19 cellular contexts compared by ENCODE assay signal in the genomic region with DNA sequence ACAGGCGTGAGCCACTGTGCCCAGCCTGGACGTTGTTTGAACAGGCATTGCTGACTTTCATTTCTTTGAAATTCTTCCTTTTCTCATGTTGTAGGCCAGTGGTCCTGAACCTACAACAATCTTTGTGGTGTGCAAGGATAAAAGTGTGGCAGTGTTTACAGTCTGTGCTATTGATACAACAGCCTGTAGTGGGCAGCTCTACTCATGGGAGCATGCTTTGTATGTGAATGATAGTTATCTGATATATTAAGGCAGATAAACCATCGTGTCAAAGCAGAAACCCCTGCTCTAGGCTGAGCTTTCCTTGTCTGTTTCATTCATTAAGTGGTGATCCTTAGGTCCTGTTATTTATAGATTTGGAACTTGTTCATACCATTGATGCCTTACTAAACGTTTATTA. TPM values are rescaled to one million over a fixed set of nuclear protein-coding genes. Genes with fewer than 3 reads are reported as not detected.
DNase-seq lines count a peak whose midpoint lies in the region; ATAC-seq and TF ChIP-seq lines count a peak whose summit lies in the region.
"Had no signal": no experiment of that assay in that cellular context is flagged by ENCODE, and none has a peak within 500 bp of the region (broad histone marks: within the 10 kb centered on the region; RNA-seq: fewer than 3 reads in every experiment).

No MANE protein-coding gene starts in this region.

- in situ Hi-C loops in IMR-90 (cut with MboI; ENCODE audit: low sequenced_read_pairs) = no loop called here

- H2BK15ac ChIP-seq in IMR-90 (ENCODE audit: low read depth, low read length) = no peak overlapping the region

- H3K9ac ChIP-seq in IMR-90 (ENCODE audit: low read depth, low read length) (no peak overlapping the region), neural progenitor cell (no peak overlapping the region)

- H3K36me3 ChIP-seq in IMR-90 (ENCODE audit: control insufficient read depth, insufficient read depth, low read length) (0 out of 2 replicates have a peak, but pooled peaks cover 2% of the 10 kb centered on the region), neural progenitor cell (no peaks in the 10 kb centered on the region)

- H3K79me2 ChIP-seq in neural progenitor cell (ENCODE audit: low read depth) = peaks cover 24% of the 10 kb centered on the region

- H3K4me2 ChIP-seq in IMR-90 (ENCODE audit: low read depth, low read length) = no peak overlapping the region
- H3K4me2 ChIP-seq in neural progenitor cell = no peak overlapping the region

- H3K4me3 Mint-ChIP-seq in T-helper 17 cell (no peak overlapping the region), neural progenitor cell (no peak overlapping the region)
- H3K4me3 Mint-ChIP-seq: CD4-positive, alpha-beta T cell had no signal

- H4K20me1 ChIP-seq in IMR-90 (ENCODE audit: insufficient read depth, low read length) = no peaks in the 10 kb centered on the region
- H4K20me1 ChIP-seq in neural progenitor cell (ENCODE audit: low read depth) = no peaks in the 10 kb centered on the region

- CTCF ChIA-PET in IMR-90 (lab: Yijun Ruan, JAX) = no interaction called here

- no peak overlapping the region for H2BK20ac ChIP-seq in IMR-90 (ENCODE audit: low read depth, low read length)

- H2AFZ ChIP-seq in IMR-90 (replicated peaks; ENCODE audit: low read length, poor library complexity) = no peak overlapping the region
- H2AFZ ChIP-seq in neural progenitor cell (replicated peaks) = no peak overlapping the region

- H3K4me1 ChIP-seq in IMR-90 (ENCODE audit: control insufficient read depth, insufficient read depth, low read length) = no peaks in the 10 kb centered on the region; the same call in 1 of the 2 replicates
- no peaks in the 10 kb centered on the region for H3K4me1 ChIP-seq in neural progenitor cell
- H3K4me1 ChIP-seq: SJCRH30 had no signal

- no peak for TF ChIP-seq POLR2A in IMR-90 (IDR thresholded peaks at IDR 0.05; ENCODE audit: low read depth, low read length)

- H2BK120ac ChIP-seq in IMR-90 (ENCODE audit: low read depth, low read length) = no peak overlapping the region

- H3K4ac ChIP-seq in IMR-90 (ENCODE audit: low read depth, low read length) = no peak overlapping the region

- no peak for TF ChIP-seq RAD21 in IMR-90 (IDR thresholded peaks at IDR 0.05; ENCODE audit: low read length)

- no peak overlapping the region for H3K14ac ChIP-seq in IMR-90 (replicated peaks; ENCODE audit: low read depth, low read length)

- WGBS in IMR-90 (ENCODE audit: extremely low coverage in 2 of 2, insufficient read length in 1 of 2), 2 experiments = 80% methylated on average over 1 of the region's 4 CpGs; no CpG with 5 or more reads in 1 of the 2 experiments

- ATAC-seq in IMR-90 (ENCODE audit: low read depth) (peak; percentile 35; the same call in 1 of the 2 replicates), T-helper 17 cell (no peak)

- no peaks in the 10 kb centered on the region for H3K9me1 ChIP-seq in IMR-90 (ENCODE audit: insufficient read depth, low read length)

- H3K4me3 ChIP-seq in IMR-90 (ENCODE audit: insufficient read depth, low read depth, low read length) (no peak overlapping the region), neural progenitor cell (no peak overlapping the region)
- H3K4me3 ChIP-seq: SJCRH30 had no signal

- peaks cover 22% of the 10 kb centered on the region for H3K4me1 Mint-ChIP-seq in T-helper 17 cell
- peaks cover 16% of the 10 kb centered on the region for H3K4me1 Mint-ChIP-seq in neural progenitor cell

- H3K36me3 Mint-ChIP-seq in T-helper 17 cell (ENCODE audit: low read depth) (peaks cover 10% of the 10 kb centered on the region), neural progenitor cell (peaks cover 17% of the 10 kb centered on the region)

- H4K5ac ChIP-seq in IMR-90 (ENCODE audit: low read depth, low read length) = no peak overlapping the region

- no peak overlapping the region for H2AK9ac ChIP-seq in IMR-90 (replicated peaks; ENCODE audit: low read depth, low read length, poor library complexity)

- no peaks in the 10 kb centered on the region for H3K27me3 Mint-ChIP-seq in T-helper 17 cell
- H3K27me3 Mint-ChIP-seq in neural progenitor cell (ENCODE audit: insufficient read depth, low read depth) = no peaks in the 10 kb centered on the region
- H3K27me3 Mint-ChIP-seq: CD4-positive, alpha-beta T cell had no signal

- no peak overlapping the region for H2BK5ac ChIP-seq in IMR-90 (ENCODE audit: low read depth, low read length, poor library complexity, severe bottlenecking)

- H3K18ac ChIP-seq in IMR-90 (ENCODE audit: low read depth, low read length) = no peak overlapping the region

- H3K79me1 ChIP-seq in IMR-90 (ENCODE audit: low read depth in 1 of 2, low read length in 2 of 2) = peaks cover 16 to 24% of the 10 kb centered on the region in 2 experiments

- DNase-seq in IMR-90 (no peak), T-helper 17 cell (no peak), neural progenitor cell (ENCODE audit: low spot score) (no peak), 8988T (no peak), GM19240 (ENCODE audit: insufficient read length, low spot score) (no peak), mucosa of gallbladder (ENCODE audit: low spot score) (no peak)
- DNase-seq: BE2C; Calu3; CD4-positive, alpha-beta T cell; DMS79; GOT3; Kasumi-1; NCI-H187; NCI-H345; NCI-H526; OCI-M1; RPMI8226; SJCRH30 had no signal

- no peaks in the 10 kb centered on the region for H3K27me3 ChIP-seq in IMR-90 (ENCODE audit: control insufficient read depth, insufficient read depth, low read length)
- H3K27me3 ChIP-seq in neural progenitor cell = no peaks in the 10 kb centered on the region
- H3K27me3 ChIP-seq: BE2C, SJCRH30 had no signal

- no peaks in the 10 kb centered on the region for H3K9me3 ChIP-seq in IMR-90 (ENCODE audit: control insufficient read depth, insufficient read depth, low read length)
- no peaks in the 10 kb centered on the region for H3K9me3 ChIP-seq in T-helper 17 cell (ENCODE audit: control insufficient read depth, low read length, poor library complexity, severe bottlenecking)
- H3K9me3 ChIP-seq in neural progenitor cell (ENCODE audit: low read depth) = no peaks in the 10 kb centered on the region
- H3K9me3 ChIP-seq: BE2C, SJCRH30 had no signal

- H3F3A ChIP-seq in neural progenitor cell (ENCODE audit: low read depth) = no peaks in the 10 kb centered on the region

- dilution Hi-C loops in IMR-90 (cut with HindIII; ENCODE audit: low sequenced_read_pairs, unreplicated experiment) = no loop called here

- no TSS peak for BruUV-seq in IMR-90 (replicated peaks; lab: Mats Ljungman, UMichigan)

- no peak overlapping the region for H4K91ac ChIP-seq in IMR-90 (ENCODE audit: insufficient read depth, low read depth, low read length)

- no peaks in the 10 kb centered on the region for H3K9me3 Mint-ChIP-seq in neural progenitor cell
- H3K9me3 Mint-ChIP-seq: CD4-positive, alpha-beta T cell had no signal

- POLR2A ChIA-PET in IMR-90 (lab: Charles Lee; ENCODE audit: unreplicated experiment) = no interaction called here

- H3K27ac ChIP-seq in IMR-90 (ENCODE audit: insufficient read depth, low read length) (no peak overlapping the region), neural progenitor cell (no peak overlapping the region)
- H3K27ac ChIP-seq: SJCRH30 had no signal

- no peak overlapping the region for H4K8ac ChIP-seq in IMR-90 (ENCODE audit: low read depth in 2 of 2, low read length in 2 of 2)

- TF ChIP-seq CTCF in GM12872 (IDR thresholded peaks at IDR 0.05; ENCODE audit: insufficient read depth, low read depth, low read length) = 0 out of 3 replicates have a peak, but pooled peaks have one; percentile 5
- TF ChIP-seq CTCF in IMR-90 (conservative IDR thresholded peaks at IDR 0.05; ENCODE audit: low read depth, low read length) = no peak
- TF ChIP-seq CTCF in neural progenitor cell (IDR thresholded peaks at IDR 0.05) = no peak

- no peak overlapping the region for H3K23ac ChIP-seq in IMR-90 (ENCODE audit: low read depth, low read length)

- no peak overlapping the region for H2AK5ac ChIP-seq in IMR-90 (ENCODE audit: low read depth, low read length)

- H3K56ac ChIP-seq in IMR-90 (ENCODE audit: extremely low read depth, insufficient read depth, low read length) = no peak overlapping the region

- intact Hi-C loops in IMR-90 (cut with micrococcal nuclease) = no loop called here

- peak overlapping the region; percentile 45 for H3K27ac Mint-ChIP-seq in T-helper 17 cell
- peak overlapping the region; percentile 29 for H3K27ac Mint-ChIP-seq in neural progenitor cell
- H3K27ac Mint-ChIP-seq: CD4-positive, alpha-beta T cell had no signal

TF ChIP-seq in IMR-90, 13 proteins besides CTCF, POLR2A, EP300 and RAD21 (continues in another document):
- no peak for TF ChIP-seq MAFK (IDR thresholded peaks at IDR 0.05; ENCODE audit: low read depth, low read length)
- TF ChIP-seq USF2 (IDR thresholded peaks at IDR 0.05; ENCODE audit: low read depth, low read length) = no peak
- no peak for TF ChIP-seq SMC3 (IDR thresholded peaks at IDR 0.05; ENCODE audit: low read depth, low read length)
- no peak for TF ChIP-seq MXI1 (IDR thresholded peaks at IDR 0.05; ENCODE audit: borderline replicate concordance, low read depth, low read length)
- no peak for TF ChIP-seq CEBPB (IDR thresholded peaks at IDR 0.05; ENCODE audit: low read depth, low read length)
- no peak for TF ChIP-seq FOS (IDR thresholded peaks at IDR 0.05; ENCODE audit: low read depth, low read length)
- TF ChIP-seq RFX5 (IDR thresholded peaks at IDR 0.05; ENCODE audit: low read depth, low read length) = no peak
- no peak for TF ChIP-seq ELK1 (IDR thresholded peaks at IDR 0.05; ENCODE audit: borderline replicate concordance, low read depth, low read length)

RNA-seq across cellular contexts. Expression of gene CSNK1G3, which starts 42.6 kb away (rescaled TPM):
- total RNA-seq in IMR-90 (2012; rRNA removed) = 26.2 and 45.3 TPM in 2 replicates
- 14.0 and 16.4 TPM in 2 replicates for polyA plus RNA-seq in IMR-90 (2012; rRNA removed)
- 8.6 and 10.5 TPM in 2 replicates for polyA plus RNA-seq in IMR-90 (2012; cell fraction: cytosol; rRNA removed)
- 6.6 and 11.1 TPM in 2 replicates for polyA plus RNA-seq in IMR-90 (2012; cell fraction: nucleus; rRNA removed; ENCODE audit: low replicate concordance)
- 10 to 100 TPM; 61.8 to 65.7 TPM for total RNA-seq in T-helper 17 cell
- 86.1 and 96.7 TPM in 2 replicates for total RNA-seq in neural progenitor cell (ENCODE audit: low replicate concordance)
- 48.0 TPM for total RNA-seq in mucosa of gallbladder
